7 cellular contexts compared by ENCODE assay signal in the genomic region with DNA sequence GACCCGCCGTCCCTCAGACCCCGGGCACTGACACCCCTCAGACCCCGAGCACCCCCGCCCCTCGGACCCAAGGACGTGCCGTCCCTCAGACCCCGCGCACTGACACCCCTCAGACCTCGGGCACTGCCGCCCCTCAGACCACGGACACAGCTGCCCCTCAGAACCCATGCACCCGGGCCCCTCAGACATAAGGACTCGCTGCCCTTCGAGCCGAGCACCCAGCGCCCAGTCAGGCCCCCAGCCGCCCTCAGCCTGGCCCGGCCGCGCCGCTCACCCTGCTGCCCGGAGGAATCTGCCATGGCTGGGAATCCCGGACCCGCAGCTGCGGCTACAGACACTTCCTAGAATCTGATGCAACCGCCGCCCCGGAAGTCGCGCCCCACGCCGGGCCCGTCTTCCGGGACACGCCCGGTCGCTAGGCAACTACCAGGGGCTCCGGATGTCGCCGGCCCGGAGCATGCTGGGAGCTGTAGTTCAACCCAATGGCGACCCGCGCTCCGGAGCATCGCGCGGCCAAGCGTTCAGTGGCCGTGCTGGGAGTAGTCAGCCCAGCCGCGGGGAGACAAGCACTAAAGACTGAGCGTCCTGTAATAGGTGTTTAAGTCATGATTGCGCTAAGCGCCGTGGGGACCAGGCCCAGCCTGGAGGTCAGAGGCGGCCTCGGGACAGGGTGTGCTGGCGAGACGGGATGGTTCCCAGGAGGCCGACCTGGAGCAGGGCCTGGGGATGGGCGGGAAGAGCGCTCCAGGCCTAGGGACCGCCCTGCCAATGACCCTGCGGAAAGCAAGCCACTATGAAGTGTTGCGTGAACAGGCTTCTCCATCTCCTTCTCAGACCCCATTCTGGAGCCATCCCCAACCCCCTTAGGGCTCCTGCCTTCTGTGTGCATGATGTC. TPM values are rescaled to one million over a fixed set of nuclear protein-coding genes. Genes with fewer than 3 reads are reported as not detected.
DNase-seq lines count a peak whose midpoint lies in the region; ATAC-seq, FAIRE-seq and TF ChIP-seq lines count a peak whose summit lies in the region.

CARS1 (minus strand) TSS at position 355 of the 895 bp plus-strand sequence; CDS start at position 299, 56 bp downstream.

- H3K9me3 Mint-ChIP-seq in astrocyte (ENCODE audit: unreplicated experiment) = no peaks in the 10 kb centered on the region

- no peaks in the 10 kb centered on the region for H3K9me3 ChIP-seq in astrocyte (ENCODE audit: insufficient read depth, low read depth, low read length)
- no peaks in the 10 kb centered on the region for H3K9me3 ChIP-seq in hepatocyte (ENCODE audit: low read depth)

- peaks cover 28% of the 10 kb centered on the region for H4K20me1 ChIP-seq in astrocyte (ENCODE audit: insufficient read depth, low read length)
- H4K20me1 ChIP-seq in hepatocyte (ENCODE audit: insufficient read depth, poor library complexity, severe bottlenecking) = peaks cover 24% of the 10 kb centered on the region

- H3K4me3 ChIP-seq in astrocyte (ENCODE audit: insufficient read depth, low read depth, low read length) = peak within 1 kb of the TSS; percentile 80
- H3K4me3 ChIP-seq in hepatocyte = peak within 1 kb of the TSS; percentile 80

- H3K27me3 ChIP-seq in astrocyte (ENCODE audit: insufficient read depth, low read length) (no peaks in the 10 kb centered on the region), hepatocyte (no peaks in the 10 kb centered on the region)

- H3K4me1 ChIP-seq in astrocyte (ENCODE audit: insufficient read depth, low read length) (peaks cover 20% of the 10 kb centered on the region), hepatocyte (ENCODE audit: insufficient read depth) (peaks cover 10% of the 10 kb centered on the region)

- H3K4me3 Mint-ChIP-seq in astrocyte (ENCODE audit: unreplicated experiment) = peak within 1 kb of the TSS; percentile 96

- peak; percentile 88 for ATAC-seq in GM18499 (IDR thresholded peaks at IDR 0.05; ENCODE audit: insufficient read depth, unreplicated experiment)
- ATAC-seq in HG02943 (IDR thresholded peaks at IDR 0.05; ENCODE audit: low read depth, unreplicated experiment) = peak; percentile 96

- peaks cover 31% of the 10 kb centered on the region for H3K4me1 Mint-ChIP-seq in astrocyte (ENCODE audit: low read depth, unreplicated experiment)

- TF ChIP-seq CTCF in astrocyte (IDR thresholded peaks at IDR 0.05; ENCODE audit: insufficient read depth, low read depth, low read length) = no peak
- no peak for TF ChIP-seq CTCF in hepatocyte (IDR thresholded peaks at IDR 0.05; ENCODE audit: poor library complexity)

- H3K9ac ChIP-seq in astrocyte (ENCODE audit: low read length) = peak within 1 kb of the TSS; percentile 88

- H3K36me3 ChIP-seq in astrocyte (ENCODE audit: insufficient read depth, low read length) = peaks cover 4% of the 10 kb centered on the region
- no peaks in the 10 kb centered on the region for H3K36me3 ChIP-seq in hepatocyte (replicated peaks; ENCODE audit: insufficient read depth, low read depth)

- peak within 1 kb of the TSS; percentile 99 for H2AFZ ChIP-seq in astrocyte (ENCODE audit: low read depth, low read length)
- H2AFZ ChIP-seq in hepatocyte = peak within 1 kb of the TSS; percentile 96

- H3K4me2 ChIP-seq in astrocyte (ENCODE audit: low read length) (peak within 1 kb of the TSS; percentile 95), hepatocyte (peak within 1 kb of the TSS; percentile 97)

- no peaks in the 10 kb centered on the region for H3K9me2 ChIP-seq in hepatocyte (replicated peaks; ENCODE audit: insufficient read depth)

- peaks cover 10% of the 10 kb centered on the region for H3K36me3 Mint-ChIP-seq in astrocyte (ENCODE audit: low read depth, unreplicated experiment)

- DNase-seq in NCI-H187 treated with DMSO at 0.1 percent for 48 hours (lab: John Stamatoyannopoulos, UW) (peak; percentile 81), T-helper 22 cell (ENCODE audit: low read depth) (peak; percentile 92), astrocyte (ENCODE audit: low read depth) (peak; percentile 86), hepatocyte (ENCODE audit: low spot score) (peak; percentile 97), retina (peak; percentile 97)

- peak within 1 kb of the TSS; percentile 69 for H3K27ac ChIP-seq in astrocyte (ENCODE audit: low read depth, low read length)
- peak within 1 kb of the TSS; percentile 79 for H3K27ac ChIP-seq in hepatocyte

- H3K27ac Mint-ChIP-seq in astrocyte (ENCODE audit: unreplicated experiment) = peak within 1 kb of the TSS; percentile 93

- no peak for FAIRE-seq in astrocyte (lab: Jason Lieb, UNC)

- H3K79me2 ChIP-seq in astrocyte (ENCODE audit: insufficient read depth, low read length) (peaks cover 47% of the 10 kb centered on the region), hepatocyte (peaks cover 48% of the 10 kb centered on the region)

- WGBS in hepatocyte (ENCODE audit: low lambda C conversion rate, missing lambda C conversion rate) = 1% methylated on average over 58 of the region's 68 CpGs

- H3K27me3 Mint-ChIP-seq in astrocyte (ENCODE audit: low read depth, unreplicated experiment) = no peaks in the 10 kb centered on the region

RNA-seq across cellular contexts. Expression of gene CARS1, which starts in this region (rescaled TPM):
- 123 and 149 TPM in 2 replicates for total RNA-seq in astrocyte
- total RNA-seq in hepatocyte = 35.5 and 44.1 TPM in 2 replicates
- polyA plus RNA-seq in hepatocyte = 41.8 and 42.0 TPM in 2 replicates

Comparison
In these comparisons a context has a peak if more than half of its experiments do, and no peak if none do; other contexts are left out.
1. Peak in every context shown above with its lines: DNase-seq, ATAC-seq, H3K4me3 ChIP-seq and H3K27ac ChIP-seq.